Comparison of ENCODE assay signal across 12 cellular contexts in genomic region chr16:23296994-23297393, GRCh38. TPM values are rescaled to one million over a fixed set of nuclear protein-coding genes. Genes with fewer than 3 reads are reported as not detected.
DNase-seq lines count a peak whose midpoint lies in the region; TF ChIP-seq lines count a peak whose summit lies in the region.
"Had no signal": no experiment of that assay in that cellular context is flagged by ENCODE, and none has a peak within 500 bp of the region (broad histone marks: within the 10 kb centered on the region; RNA-seq: fewer than 3 reads in every experiment).

No MANE protein-coding gene starts in this region.

- peak; percentile 71 for TF ChIP-seq CTCF in WERI-Rb-1 (IDR thresholded peaks at IDR 0.05; ENCODE audit: low read depth, low read length)
- TF ChIP-seq CTCF in progenitor cell of endocrine pancreas (IDR thresholded peaks at IDR 0.05; ENCODE audit: unreplicated experiment), result peak; percentile 22

- no peak overlapping the region for H3K4me3 Mint-ChIP-seq in progenitor cell of endocrine pancreas (ENCODE audit: low read depth)
- H3K4me3 Mint-ChIP-seq in CD8-positive, alpha-beta memory T cell, result no peak overlapping the region
- H3K4me3 Mint-ChIP-seq: CD4-positive, CD25-positive, alpha-beta regulatory T cell had no signal

- no peaks in the 10 kb centered on the region for H3K36me3 ChIP-seq in WERI-Rb-1
- no peaks in the 10 kb centered on the region for H3K36me3 ChIP-seq in CD8-positive, alpha-beta memory T cell (ENCODE audit: insufficient read depth, low read length)

- peak; percentile 47 for DNase-seq in activated CD4-positive, alpha-beta T cell treated with anti-CD3 and anti-CD28 coated beads for 48 hours
- DNase-seq in activated CD4-positive, alpha-beta T cell treated with anti-CD3 and anti-CD28 coated beads, Interleukin-2, amount 50 U/mL, for 1 hour, result no peak
- DNase-seq in HK-2 (ENCODE audit: unreplicated experiment) (peak; percentile 25), WERI-Rb-1 (peak; percentile 66), progenitor cell of endocrine pancreas (ENCODE audit: low spot score, unreplicated experiment) (no peak), nucleus accumbens (lab: John Stamatoyannopoulos, UW) (no peak), caudate nucleus (lab: John Stamatoyannopoulos, UW) (no peak)
- DNase-seq in CD8-positive, alpha-beta memory T cell, result no peak
- DNase-seq: NCI-H187 had no signal

- H3K27ac ChIP-seq in WERI-Rb-1 (no peak overlapping the region), caudate nucleus (ENCODE audit: low read depth, low read length) (no peak overlapping the region)
- no peak overlapping the region for H3K27ac ChIP-seq in CD8-positive, alpha-beta memory T cell (ENCODE audit: low read depth, low read length)
- H3K27ac ChIP-seq: coronary artery had no signal

- peaks cover 46% of the 10 kb centered on the region for H3K27me3 Mint-ChIP-seq in progenitor cell of endocrine pancreas
- peaks cover 19 to 53% of the 10 kb centered on the region in 2 donors for H3K27me3 Mint-ChIP-seq in CD8-positive, alpha-beta memory T cell

- POLR2A ChIA-PET in CD8-positive, alpha-beta memory T cell (lab: Charles Lee), result no interaction called here

- H3K4me3 ChIP-seq in WERI-Rb-1 (ENCODE audit: low read depth, low read length), result no peak overlapping the region
- no peak overlapping the region for H3K4me3 ChIP-seq in CD8-positive, alpha-beta memory T cell (ENCODE audit: low read length)
- H3K4me3 ChIP-seq: coronary artery had no signal

- H3K27me3 ChIP-seq in WERI-Rb-1 (ENCODE audit: insufficient read depth, low read depth, severe bottlenecking), result no peaks in the 10 kb centered on the region
- no peaks in the 10 kb centered on the region for H3K27me3 ChIP-seq in CD8-positive, alpha-beta memory T cell (ENCODE audit: insufficient read depth, low read length, poor library complexity, severe bottlenecking)

- peaks cover 5% of the 10 kb centered on the region for H3K4me1 Mint-ChIP-seq in progenitor cell of endocrine pancreas (ENCODE audit: low read depth)
- H3K4me1 Mint-ChIP-seq in CD8-positive, alpha-beta memory T cell, result peaks cover 6 to 12% (median 7%) of the 10 kb centered on the region in 3 donors

- H3K36me3 Mint-ChIP-seq in progenitor cell of endocrine pancreas (ENCODE audit: insufficient read depth), result no peaks in the 10 kb centered on the region
- peaks cover 0 to 4% (median 0%) of the 10 kb centered on the region in 3 donors for H3K36me3 Mint-ChIP-seq in CD8-positive, alpha-beta memory T cell

- H3K9me3 ChIP-seq in WERI-Rb-1 (ENCODE audit: severe bottlenecking), result peaks cover 6% of the 10 kb centered on the region
- no peaks in the 10 kb centered on the region for H3K9me3 ChIP-seq in CD8-positive, alpha-beta memory T cell (ENCODE audit: low read length)

- H3K4me1 ChIP-seq in CD8-positive, alpha-beta memory T cell (ENCODE audit: insufficient read depth, low read length), result no peaks in the 10 kb centered on the region

- CTCF ChIA-PET in CD8-positive, alpha-beta memory T cell (lab: Charles Lee), result no interaction called here

- no peak overlapping the region for H3K27ac Mint-ChIP-seq in progenitor cell of endocrine pancreas
- H3K27ac Mint-ChIP-seq in CD8-positive, alpha-beta memory T cell, result no peak overlapping the region
- H3K27ac Mint-ChIP-seq: CD4-positive, CD25-positive, alpha-beta regulatory T cell had no signal

- H3K9me3 Mint-ChIP-seq in progenitor cell of endocrine pancreas (ENCODE audit: low read depth), result no peaks in the 10 kb centered on the region
- peaks cover 0 to 4% (median 0%) of the 10 kb centered on the region in 5 donors for H3K9me3 Mint-ChIP-seq in CD8-positive, alpha-beta memory T cell

RNA-seq across cellular contexts. Expression of gene SCNN1B, which starts 5.1 kb away (rescaled TPM):
- total RNA-seq in progenitor cell of endocrine pancreas, result not detected in 2 replicates
- total RNA-seq in CD8-positive, alpha-beta memory T cell, result not detected
- polyA plus RNA-seq in CD8-positive, alpha-beta memory T cell, result not detected
- total RNA-seq: activated CD8-positive, alpha-beta memory T cell treated with anti-CD3 and anti-CD28 coated beads for 36 hours; CD4-positive, CD25-positive, alpha-beta regulatory T cell had no signal
- polyA plus RNA-seq: CD4-positive, CD25-positive, alpha-beta regulatory T cell had no signal

Comparison
In these comparisons a context has a peak if more than half of its experiments do, and no peak if none do; other contexts are left out.
1. DNase-seq: peak in activated CD4-positive, alpha-beta T cell treated with anti-CD3 and anti-CD28 coated beads for 48 hours (single experiment), HK-2 (single experiment) and WERI-Rb-1 (single experiment); none in activated CD4-positive, alpha-beta T cell treated with anti-CD3 and anti-CD28 coated beads, Interleukin-2, amount 50 U/mL, for 1 hour (single experiment), progenitor cell of endocrine pancreas (single experiment), nucleus accumbens (0 of 56), CD8-positive, alpha-beta memory T cell (0 of 5) and caudate nucleus (0 of 61).